ENCODE assay signal across 7 cellular contexts in the genomic region with DNA sequence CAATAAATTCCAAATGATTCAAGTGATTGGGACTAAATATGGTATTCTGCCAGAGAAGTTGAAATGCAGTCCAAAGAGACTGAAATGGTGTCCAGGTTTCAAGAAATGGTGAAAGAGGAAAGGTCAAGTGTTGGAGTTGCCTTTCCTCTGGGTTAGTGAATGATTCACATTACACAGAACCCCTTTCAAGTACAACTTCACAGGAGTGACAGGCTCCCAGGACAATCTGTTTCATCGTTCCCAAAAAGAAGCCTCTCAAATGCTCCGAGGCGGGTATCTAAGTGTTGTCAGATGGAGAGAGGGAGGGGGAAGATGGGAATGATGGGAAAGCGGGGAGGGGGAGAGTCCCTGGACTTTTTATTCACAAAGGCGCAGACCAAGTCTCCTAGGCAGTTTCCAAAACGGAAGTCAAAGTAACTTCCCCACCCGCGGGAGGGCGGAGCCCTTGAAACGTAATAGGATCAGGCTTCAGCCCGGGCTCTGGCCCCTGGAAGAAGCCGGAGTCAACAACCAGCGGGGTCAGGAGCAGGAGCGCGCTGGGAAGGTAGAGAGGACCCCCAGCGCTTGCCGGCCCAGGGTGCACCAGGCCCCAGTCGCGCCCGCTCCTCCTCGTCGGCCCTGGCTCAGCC. TPM values are rescaled to one million over a fixed set of nuclear protein-coding genes. Genes with fewer than 3 reads are reported as not detected.
DNase-seq lines count a peak whose midpoint lies in the region; ATAC-seq, FAIRE-seq and TF ChIP-seq lines count a peak whose summit lies in the region.

No MANE protein-coding gene starts in this region.

- no peaks in the 10 kb centered on the region for H3K36me3 ChIP-seq in HEK293 (ENCODE audit: control insufficient read depth in 2 of 2, insufficient read depth in 1 of 2, low read length in 2 of 2)
- H3K36me3 ChIP-seq in MM.1S (replicated peaks; ENCODE audit: insufficient read depth, low read length): no peaks in the 10 kb centered on the region
- peaks cover 5% of the 10 kb centered on the region; the same call in 1 of the 3 replicates for H3K36me3 ChIP-seq in K562 (ENCODE audit: control insufficient read depth, insufficient read depth, low read length)
- no peaks in the 10 kb centered on the region for H3K36me3 ChIP-seq in iPS DF 6.9 (ENCODE audit: control insufficient read depth, insufficient read depth, low read length)
- H3K36me3 ChIP-seq in gastrocnemius medialis: no peaks in the 10 kb centered on the region

- peak overlapping the region; percentile 87 for H3K27ac ChIP-seq in HEK293 (ENCODE audit: extremely low read depth, low read depth, low read length)
- H3K27ac ChIP-seq in MM.1S (ENCODE audit: low read length): peak overlapping the region; percentile 70
- peak overlapping the region; percentile 92 for H3K27ac ChIP-seq in K562 (ENCODE audit: extremely low read depth, low read depth, low read length)
- H3K27ac ChIP-seq in iPS DF 6.9 (ENCODE audit: low read length): no peak overlapping the region
- H3K27ac ChIP-seq in gastrocnemius medialis: peak overlapping the region; percentile 97 to 99 (median 99)

- H3K9me2 ChIP-seq in MM.1S (replicated peaks; ENCODE audit: insufficient read depth, low read length): no peaks in the 10 kb centered on the region

- no peaks in the 10 kb centered on the region for H3K27me3 ChIP-seq in MM.1S (replicated peaks; ENCODE audit: insufficient read depth, low read length)
- no peaks in the 10 kb centered on the region for H3K27me3 ChIP-seq in K562 (ENCODE audit: control insufficient read depth in 2 of 2, insufficient read depth in 2 of 2, low read length in 2 of 2)
- H3K27me3 ChIP-seq in iPS DF 6.9 (ENCODE audit: control insufficient read depth, insufficient read depth, low read length): no peaks in the 10 kb centered on the region
- no peaks in the 10 kb centered on the region for H3K27me3 ChIP-seq in gastrocnemius medialis

- in situ Hi-C loops in SK-MEL-5 (cut with HindIII; ENCODE audit: low pct_unique_long_range_greater_than_20kb, low sequenced_read_pairs) (no loop called here), K562 (cut with MboI) (no loop called here), gastrocnemius medialis (cut with MboI; ENCODE audit: low sequenced_read_pairs in 4 of 4) (no loop called here)

- TF ChIP-seq CTCF in GM12864 (IDR thresholded peaks at IDR 0.05; ENCODE audit: low read depth, low read length, missing control alignments): no peak
- no peak for TF ChIP-seq CTCF in HEK293 (tag by site-specific recombination; IDR thresholded peaks at IDR 0.05)
- no peak for TF ChIP-seq CTCF in MM.1S (IDR thresholded peaks at IDR 0.05; ENCODE audit: low read length)
- no peak for TF ChIP-seq CTCF in K562 (IDR thresholded peaks at IDR 0.05 in 2 of 3, conservative IDR thresholded peaks at IDR 0.05 in 1 of 3; ENCODE audit: insufficient read depth in 2 of 3, low read depth in 1 of 3, low read length in 3 of 3)
- TF ChIP-seq CTCF in gastrocnemius medialis (IDR thresholded peaks at IDR 0.05 in 4 of 5, conservative IDR thresholded peaks at IDR 0.05 in 1 of 5): no peak

- peak; percentile 85 for ATAC-seq in K562
- ATAC-seq in gastrocnemius medialis: peak; percentile 84 to 88

- no TSS peak for BruUV-seq in K562 (replicated peaks; lab: Mats Ljungman, UMichigan)

- no peaks in the 10 kb centered on the region for H4K20me1 ChIP-seq in MM.1S (ENCODE audit: insufficient read depth, low read length)
- H4K20me1 ChIP-seq in K562 (replicated peaks; ENCODE audit: control insufficient read depth, insufficient read depth, low read length): no peaks in the 10 kb centered on the region

- under 1% methylated on average over 22 of the region's 22 CpGs for WGBS in K562 (ENCODE audit: insufficient coverage, low coverage, missing lambda C conversion rate)
- no CpG with 5 or more reads among the region's 22 CpGs for WGBS in iPS DF 6.9 (ENCODE audit: insufficient coverage, insufficient read length)

- H3K4me1 ChIP-seq in HEK293 (ENCODE audit: control insufficient read depth, insufficient read depth, low read length) (no peaks in the 10 kb centered on the region), MM.1S (ENCODE audit: low read length) (peaks cover 10% of the 10 kb centered on the region), K562 (replicated peaks in 1 of 2; ENCODE audit: control insufficient read depth in 2 of 2, insufficient read depth in 2 of 2, low read length in 2 of 2) (peaks cover 10 to 17% of the 10 kb centered on the region in 2 experiments; a peak in 4 of 5 replicates), iPS DF 6.9 (ENCODE audit: control insufficient read depth, insufficient read depth, low read length) (no peaks in the 10 kb centered on the region), gastrocnemius medialis (peaks cover 41 to 46% of the 10 kb centered on the region in 2 donors)

- H3K4me2 ChIP-seq in MM.1S (ENCODE audit: low read depth, low read length) (peak overlapping the region; percentile 73), K562 (ENCODE audit: insufficient read depth, low read length) (peak overlapping the region; percentile 84)

- intact Hi-C loops in K562 (cut with micrococcal nuclease): loop anchor here (2.0 kb wide), 1 partner anchor 78 kb away; no protein-coding TSS in a partner anchor
- intact Hi-C loops in gastrocnemius medialis (cut with DNase I; ENCODE audit: low total_unique reads): loop anchor here (5.0 kb wide), 1 partner anchor 386 kb away; the partner anchor contains the start of gene SEM1

- TF ChIP-seq RAD21 in K562 (CRISPR knock-in tag; conservative IDR thresholded peaks at IDR 0.05 in 1 of 2, IDR thresholded peaks at IDR 0.05 in 1 of 2): 0 out of 4 replicates have a peak, but pooled peaks have one; percentile 4 to 9

- no peaks in the 10 kb centered on the region for H3K9me3 ChIP-seq in HEK293 (ENCODE audit: control insufficient read depth, insufficient read depth, low read depth, low read length)
- no peaks in the 10 kb centered on the region for H3K9me3 ChIP-seq in MM.1S (replicated peaks; ENCODE audit: insufficient read depth, low read length)
- H3K9me3 ChIP-seq in K562 (replicated peaks; ENCODE audit: control insufficient read depth, insufficient read depth, low read depth, low read length): no peaks in the 10 kb centered on the region
- no peaks in the 10 kb centered on the region for H3K9me3 ChIP-seq in iPS DF 6.9 (ENCODE audit: control insufficient read depth, insufficient read depth, low read length)
- no peaks in the 10 kb centered on the region for H3K9me3 ChIP-seq in gastrocnemius medialis

- TF ChIP-seq EP300 in K562 (IDR thresholded peaks at IDR 0.05; ENCODE audit: low read length): no peak

- no peak for DNase-seq in GM12864 (ENCODE audit: low read depth)
- DNase-seq in MM.1S: peak; percentile 64
- peak; percentile 98 for DNase-seq in SK-MEL-5 (ENCODE audit: low read depth, low spot score)
- DNase-seq in K562 (ENCODE audit: extremely low read depth in 1 of 4, low spot score in 3 of 4): peak; percentile 85 to 93 (median 88)
- DNase-seq in iPS DF 6.9 (ENCODE audit: low read depth, low spot score): peak; percentile 45
- peak; percentile 83 to 84 for DNase-seq in gastrocnemius medialis

- peak; percentile 95 for FAIRE-seq in K562 (lab: Jason Lieb, UNC)

- H3F3A ChIP-seq in MM.1S (ENCODE audit: insufficient read depth, low read length): peaks cover 14% of the 10 kb centered on the region

- CTCF ChIA-PET in HEK293 (lab: Yijun Ruan, JAX) (no interaction called here), K562 (lab: Yijun Ruan, JAX; ENCODE audit: low intra/inter-chr PET ratio) (no interaction called here)

- peak overlapping the region; percentile 89 for H2AFZ ChIP-seq in MM.1S (ENCODE audit: low read length)
- peak overlapping the region; percentile 96 for H2AFZ ChIP-seq in K562 (ENCODE audit: low read depth, low read length)

- H3K79me2 ChIP-seq in MM.1S (ENCODE audit: low read length): peaks cover 40% of the 10 kb centered on the region
- peaks cover 54% of the 10 kb centered on the region for H3K79me2 ChIP-seq in K562 (ENCODE audit: control insufficient read depth, insufficient read depth, low read length)

- H3K9ac ChIP-seq in MM.1S (ENCODE audit: low read length): peak overlapping the region; percentile 76
- peak overlapping the region; percentile 90 to 97 for H3K9ac ChIP-seq in K562 (ENCODE audit: insufficient read depth in 1 of 2, low read depth in 2 of 2, low read length in 2 of 2)

- peak; percentile 91 for TF ChIP-seq POLR2A in K562 (conservative IDR thresholded peaks at IDR 0.05)
- TF ChIP-seq POLR2A in gastrocnemius medialis (IDR thresholded peaks at IDR 0.05): peak in 1 of 2 donors; percentile 75

- no peaks in the 10 kb centered on the region for H3K9me1 ChIP-seq in K562 (ENCODE audit: control insufficient read depth, insufficient read depth, low read length)

- POLR2A ChIA-PET in HEK293 (lab: Yijun Ruan, JAX): interaction anchor here (1.7 kb wide), 1 partner anchor 16 kb away, joined by 6 read pairs; no protein-coding TSS in a partner anchor
- POLR2A ChIA-PET in K562 (lab: Yijun Ruan, JAX): interaction anchor here (0.6 to 1.0 kb wide), 2 partner anchors 25 to 146 kb away, joined by 3 to 4 read pairs; no protein-coding TSS in a partner anchor

- H3K4me3 ChIP-seq in GM12864 (ENCODE audit: low read depth, low read length) (peak overlapping the region; percentile 83), HEK293 (ENCODE audit: low read depth, low read length) (peak overlapping the region; percentile 94), MM.1S (ENCODE audit: low read length) (peak overlapping the region; percentile 62), K562 (peak overlapping the region; percentile 86), iPS DF 6.9 (ENCODE audit: low read length) (peak overlapping the region; percentile 66), gastrocnemius medialis (peak overlapping the region; percentile 89 to 97 (median 92))

RNA-seq across cellular contexts. Expression of gene SLC25A13, which starts 0.7 kb away (rescaled TPM):
- 167 and 196 TPM in 2 replicates for total RNA-seq in SK-MEL-5 (2014; rRNA removed; shearing (Covaris generic))
- 141 and 166 TPM in 2 replicates for polyA plus RNA-seq in SK-MEL-5 (2015; cell fraction: cytosol; rRNA removed)
- 251 and 264 TPM in 2 replicates for polyA plus RNA-seq in SK-MEL-5 (2015; cell fraction: nucleus; rRNA removed)
- total RNA-seq in K562 (2011; cell fraction: chromatin; rRNA removed; ENCODE audit: low replicate concordance): 33.6 and 72.3 TPM in 2 replicates
- total RNA-seq in K562 (2011; cell fraction: nucleolus; rRNA removed): 14.5 and 14.9 TPM in 2 replicates
- total RNA-seq in K562 (2011; cell fraction: nucleoplasm; rRNA removed): 22.5 and 24.4 TPM in 2 replicates
- 47.3 and 53.2 TPM in 2 replicates for total RNA-seq in K562 (2014; rRNA removed)
- total RNA-seq in K562 (2014; rRNA removed; fragmentation: Illumina TruSeq; extraction: Trizol): 71.3 and 79.1 TPM in 2 replicates
- 77.7 and 80.2 TPM in 2 replicates for total RNA-seq in K562 (2015; rRNA removed; fragmentation: Illumina TruSeq; extraction: Trizol)
- 71.2 and 71.5 TPM in 2 replicates for total RNA-seq in K562 (2021)
- 37.2 and 58.7 TPM in 2 replicates for polyA plus RNA-seq in K562 (2011; rRNA removed)
- 21.6 and 28.7 TPM in 2 replicates for polyA plus RNA-seq in K562 (2011; cell fraction: cytosol; rRNA removed)
- polyA plus RNA-seq in K562 (2011; cell fraction: nucleus; rRNA removed): 36.3 and 42.0 TPM in 2 replicates
- 45.7 and 55.0 TPM in 2 replicates for polyA plus RNA-seq in K562 (2012)
- 60.1 and 61.7 TPM in 2 replicates for polyA plus RNA-seq in K562 (2014; fragmentation: Illumina TruSeq; extraction: Trizol)
- polyA plus RNA-seq in K562 (2014; fragmentation: Nextera tagmentation; extraction: Ambion mirVana): 10 to 100 TPM; 21.4 to 32.2 TPM
- 46.8 and 47.0 TPM in 2 replicates for polyA plus RNA-seq in K562 (2014; rRNA removed)
- 53.1 and 71.8 TPM in 2 replicates for polyA minus RNA-seq in K562 (2011; rRNA and poly(A)+ RNA removed)
- polyA minus RNA-seq in K562 (2011; cell fraction: cytosol; rRNA and poly(A)+ RNA removed): 21.8 and 40.8 TPM in 2 replicates
- polyA minus RNA-seq in K562 (2011; cell fraction: nucleus; rRNA and poly(A)+ RNA removed): 27.9 and 31.2 TPM in 2 replicates
- total RNA-seq in gastrocnemius medialis: 10 to 100 TPM in 3 of 4 donors, 1 to 10 TPM in 1; 9.2 to 30.8 (median 13.6) TPM
